Comparison of ENCODE assay signal across 17 cellular contexts in the genomic region with DNA sequence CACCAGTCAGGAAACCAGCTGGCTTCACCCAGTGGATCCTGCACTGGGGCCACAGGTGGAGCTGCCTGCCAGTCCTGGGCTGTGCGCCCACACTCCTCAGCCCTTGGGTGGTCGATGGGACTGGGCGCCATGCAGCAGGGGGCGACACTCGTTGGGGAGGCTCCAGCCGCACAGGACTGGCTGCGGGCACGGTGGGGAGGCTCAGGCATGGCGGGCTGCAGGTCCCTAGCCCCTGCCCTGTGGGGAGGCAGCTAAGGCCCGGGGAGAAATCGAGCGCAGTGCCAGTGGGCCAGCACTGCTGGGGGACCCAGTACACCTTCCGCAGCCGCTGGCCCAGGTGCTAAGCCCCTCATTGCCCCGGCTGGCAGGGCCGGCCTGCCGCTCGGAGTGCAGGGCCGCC. TPM values are rescaled to one million over a fixed set of nuclear protein-coding genes. Genes with fewer than 3 reads are reported as not detected.
A peak's percentile ranks its signal among the peaks of the same experiment; 100 is the strongest.
DNase-seq lines count a peak whose midpoint lies in the region; ATAC-seq and TF ChIP-seq lines count a peak whose summit lies in the region.
"Had no signal": no experiment of that assay in that cellular context is flagged by ENCODE, and none has a peak within 500 bp of the region (broad histone marks: within the 10 kb centered on the region; RNA-seq: fewer than 3 reads in every experiment).

No MANE protein-coding gene starts in this region.

- H3K9me3 ChIP-seq in left ventricle myocardium inferior (replicated peaks) = peaks cover 12% of the 10 kb centered on the region
- H3K9me3 ChIP-seq: A549, Caco-2 had no signal

- no peaks in the 10 kb centered on the region for H3K36me3 ChIP-seq in left ventricle myocardium inferior
- H3K36me3 ChIP-seq: BLaER1 treated with 17β-estradiol and CSF1 and Interleukin-3, amounts not matched to agents 10 nM and 100 nM had no signal

- intact Hi-C loops in Right ventricle myocardium inferior (cut with DNase I) = no loop called here
- intact Hi-C loops in left ventricle myocardium inferior (cut with micrococcal nuclease) = no loop called here
- intact Hi-C loops in posterior vena cava (cut with DNase I) = loop anchor here in 1 of 2 donors (10.0 kb wide), 1 partner anchor 902 kb away; no protein-coding TSS in a partner anchor

- peaks cover 0 to 10% of the 10 kb centered on the region in 2 donors for H3K36me3 Mint-ChIP-seq in activated naive CD4-positive, alpha-beta T cell treated with anti-CD3 and anti-CD28 coated beads, Interleukin-2, amount 50 U/mL, for 72 hours
- H3K36me3 Mint-ChIP-seq: CD8-positive, alpha-beta T cell had no signal

- peak; percentile 52 for DNase-seq in Right ventricle myocardium inferior (ENCODE audit: missing footprints)
- no peak for DNase-seq in left ventricle myocardium inferior
- peak; percentile 67 for DNase-seq in posterior vena cava (ENCODE audit: low spot score)
- DNase-seq in activated naive CD4-positive, alpha-beta T cell treated with anti-CD3 and anti-CD28 coated beads, Interleukin-2, amount 50 U/mL, for 72 hours (ENCODE audit: low spot score in 2 of 2) = no peak
- DNase-seq: AML-193; Caco-2; Calu3; CD4-positive, alpha-beta T cell; CD8-positive, alpha-beta T cell; DMS79 treated with DMSO at 0.1 percent for 48 hours; GF-D8 had no signal

- TF ChIP-seq CTCF in left ventricle myocardium inferior (IDR thresholded peaks at IDR 0.05; ENCODE audit: borderline replicate concordance) = no peak

- H3K27ac Mint-ChIP-seq in activated naive CD4-positive, alpha-beta T cell treated with anti-CD3 and anti-CD28 coated beads, Interleukin-2, amount 50 U/mL, for 72 hours = no peak overlapping the region
- H3K27ac Mint-ChIP-seq: B cell; CD4-positive, alpha-beta T cell; CD8-positive, alpha-beta T cell had no signal

- H3K4me3 ChIP-seq in left ventricle myocardium inferior = no peak overlapping the region
- H3K4me3 ChIP-seq: A549; BLaER1 treated with 17β-estradiol and CSF1 and Interleukin-3, amounts not matched to agents 10 nM and 100 nM had no signal

- H3K27me3 ChIP-seq in left ventricle myocardium inferior (ENCODE audit: low read depth) = no peaks in the 10 kb centered on the region
- H3K27me3 ChIP-seq: BLaER1 treated with 17β-estradiol and CSF1 and Interleukin-3, amounts not matched to agents 10 nM and 100 nM had no signal

- peaks cover 6 to 11% of the 10 kb centered on the region in 2 donors for H3K9me3 Mint-ChIP-seq in activated naive CD4-positive, alpha-beta T cell treated with anti-CD3 and anti-CD28 coated beads, Interleukin-2, amount 50 U/mL, for 72 hours

- H3K4me1 ChIP-seq in left ventricle myocardium inferior = peaks cover 11% of the 10 kb centered on the region
- H3K4me1 ChIP-seq: A549, Caco-2 had no signal

- ATAC-seq in Right ventricle myocardium inferior = no peak
- ATAC-seq in activated naive CD4-positive, alpha-beta T cell treated with anti-CD3 and anti-CD28 coated beads, Interleukin-2, amount 50 U/mL, for 72 hours = no peak
- ATAC-seq in GM19395 (IDR thresholded peaks at IDR 0.05; ENCODE audit: unreplicated experiment) = no peak
- ATAC-seq: A549; CD8-positive, alpha-beta T cell had no signal

- no peak overlapping the region for H3K27ac ChIP-seq in left ventricle myocardium inferior (replicated peaks)
- H3K27ac ChIP-seq: 22Rv1; A549; BLaER1 treated with 17β-estradiol and CSF1 and Interleukin-3, amounts not matched to agents 10 nM and 100 nM; C4-2B had no signal

RNA-seq across cellular contexts. Expression of a gene that starts 12.4 kb away (rescaled TPM):
- total RNA-seq in Right ventricle myocardium inferior (not detected), left ventricle myocardium inferior (0.11 TPM), posterior vena cava (1 to 10 TPM in 1 of 2 donors, under 1 TPM in 1; 0.93 to 1.5 TPM)
- not detected for total RNA-seq in activated naive CD4-positive, alpha-beta T cell treated with anti-CD3 and anti-CD28 coated beads, Interleukin-2, amount 50 U/mL, for 72 hours
- total RNA-seq: B cell; CD4-positive, alpha-beta T cell; CD8-positive, alpha-beta T cell had no signal

Comparison
In these comparisons a context has a peak if more than half of its experiments do, and no peak if none do; other contexts are left out.
1. DNase-seq: peak in Right ventricle myocardium inferior (single experiment) and posterior vena cava (single experiment); none in left ventricle myocardium inferior (single experiment) and activated naive CD4-positive, alpha-beta T cell treated with anti-CD3 and anti-CD28 coated beads, Interleukin-2, amount 50 U/mL, for 72 hours (0 of 2).